17 cellular contexts compared by ENCODE assay signal in the genomic region with DNA sequence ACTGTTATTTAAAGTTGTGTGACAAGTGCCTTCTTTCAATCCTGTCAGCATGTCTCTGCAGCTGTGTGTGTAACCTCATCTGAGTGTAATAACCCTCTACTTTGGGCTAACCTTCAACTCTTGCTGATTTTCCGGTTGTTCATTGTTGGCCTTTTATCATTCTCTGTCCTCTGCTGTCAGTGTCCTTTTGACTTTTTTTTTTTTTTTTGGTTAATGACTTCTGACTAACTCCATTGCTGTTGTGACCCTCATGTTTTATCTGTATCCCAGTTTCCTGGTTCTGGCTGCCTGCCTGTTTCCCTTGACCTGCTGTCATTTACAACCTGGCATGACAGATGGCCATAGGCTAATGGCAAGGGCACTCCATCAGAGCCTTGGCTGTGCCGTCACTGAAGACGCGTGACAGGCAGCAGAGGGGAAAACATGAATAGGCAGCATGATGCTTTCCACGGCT.
DNase-seq lines count a peak whose midpoint lies in the region; ATAC-seq and TF ChIP-seq lines count a peak whose summit lies in the region.
"Had no signal": no experiment of that assay in that cellular context is flagged by ENCODE, and none has a peak within 500 bp of the region (broad histone marks: within the 10 kb centered on the region; RNA-seq: fewer than 3 reads in every experiment).

No MANE protein-coding gene starts in this region.

- H3K27ac Mint-ChIP-seq in type B pancreatic cell, result peak overlapping the region; percentile 76
- H3K27ac Mint-ChIP-seq: activated T-helper 2 cell treated with anti-CD3 and anti-CD28 coated beads, Interferon-gamma antibody, Interleukin-2, Interleukin-4, amounts not matched to agents 10 μg/mL and 5 μg/mL and 100 μg/mL, durations not matched to agents 14 hours and 24 hours and 36 hours; H9 had no signal

- DNase-seq in Right ventricle myocardium inferior (ENCODE audit: missing footprints) (no peak), cardiac septum (ENCODE audit: low spot score) (no peak), SHP77 treated with DMSO at 0.1 percent for 48 hours (lab: John Stamatoyannopoulos, UW) (peak; percentile 36), left colon (peak; percentile 63 to 73), type B pancreatic cell (ENCODE audit: extremely low spot score, unreplicated experiment) (no peak), SIG-M5 (lab: John Stamatoyannopoulos, UW) (no peak), NCI-H2107 treated with DMSO at 0.1 percent for 48 hours (lab: John Stamatoyannopoulos, UW; ENCODE audit: unreplicated experiment) (no peak)
- no peak for DNase-seq in effector CD8-positive, alpha-beta T cell (lab: John Stamatoyannopoulos, UW)
- DNase-seq: activated CD8-positive, alpha-beta memory T cell treated with anti-CD3 and anti-CD28 coated beads for 24 hours; amygdala; erythroblast; H9; islet precursor cell; NCI-H1048; stimulated activated CD4-positive, alpha-beta T cell treated with anti-CD3 and anti-CD28 coated beads, Interleukin-15, amount 100 ng/mL, for 24 hours had no signal

- ATAC-seq in Right ventricle myocardium inferior (peak; percentile 52), left colon (peak; percentile 92)
- ATAC-seq: A549 had no signal

- peaks cover 18% of the 10 kb centered on the region for H3K4me1 Mint-ChIP-seq in type B pancreatic cell (ENCODE audit: unreplicated experiment)
- H3K4me1 Mint-ChIP-seq: H9 had no signal

- H3K4me3 Mint-ChIP-seq in type B pancreatic cell, result peak overlapping the region; percentile 26
- H3K4me3 Mint-ChIP-seq: H9 had no signal

- H3K36me3 Mint-ChIP-seq in type B pancreatic cell, result no peaks in the 10 kb centered on the region

- intact Hi-C loops in Right ventricle myocardium inferior (cut with DNase I) (no loop called here), cardiac septum (cut with DNase I) (no loop called here), left colon (cut with DNase I, micrococcal nuclease) (no loop called here)

- no peak for TF ChIP-seq CTCF in type B pancreatic cell (conservative IDR thresholded peaks at IDR 0.05)

- peaks cover 8% of the 10 kb centered on the region for H3K27me3 Mint-ChIP-seq in type B pancreatic cell

- peaks cover 9% of the 10 kb centered on the region for H3K9me3 Mint-ChIP-seq in type B pancreatic cell
- H3K9me3 Mint-ChIP-seq: H9 had no signal

Comparison
In these comparisons a context has a peak if more than half of its experiments do, and no peak if none do; other contexts are left out.
1. DNase-seq: peak in SHP77 treated with DMSO at 0.1 percent for 48 hours (single experiment) and left colon (2 of 2); none in Right ventricle myocardium inferior (single experiment), cardiac septum (single experiment), type B pancreatic cell (single experiment), SIG-M5 (single experiment), effector CD8-positive, alpha-beta T cell (single experiment) and NCI-H2107 treated with DMSO at 0.1 percent for 48 hours (single experiment).